In genomic region chr13:52127783-52128702, GRCh38 we compare ENCODE assay signal across 8 cellular contexts. TPM values are rescaled to one million over a fixed set of nuclear protein-coding genes. Genes with fewer than 3 reads are reported as not detected.
DNase-seq lines count a peak whose midpoint lies in the region; ATAC-seq and TF ChIP-seq lines count a peak whose summit lies in the region.

No MANE protein-coding gene starts in this region.

- DNase-seq in Right ventricle myocardium inferior (ENCODE audit: missing footprints) = no peak
- DNase-seq in cardiac septum (ENCODE audit: low spot score) = no peak
- DNase-seq in NCI-H510A (lab: John Stamatoyannopoulos, UW) = peak; percentile 3
- DNase-seq in activated CD4-positive, alpha-beta T cell treated with anti-CD3 and anti-CD28 coated beads for 4 hours = peak; percentile 35 to 62
- DNase-seq in right lobe of liver = peak in 2 of 3 donors; percentile 41 to 67
- peak; percentile 65 for DNase-seq in stimulated activated CD4-positive, alpha-beta T cell treated with anti-CD3 and anti-CD28 coated beads, Interleukin-4, amount 100 ng/mL, for 24 hours

- no peak overlapping the region for H3K27ac ChIP-seq in duodenal mucosa (ENCODE audit: low read depth, low read length)
- no peak overlapping the region for H3K27ac ChIP-seq in right lobe of liver

- H3K9ac ChIP-seq in duodenal mucosa (ENCODE audit: low read depth in 1 of 2, low read length in 2 of 2) = peak overlapping the region; percentile 1 to 57

- H3K4me3 ChIP-seq in duodenal mucosa (ENCODE audit: low read depth in 1 of 2, low read length in 2 of 2) (peak overlapping the region; percentile 57 to 75), right lobe of liver (peak overlapping the region; percentile 74 to 77 (median 75))

- ATAC-seq in Right ventricle myocardium inferior (peak; percentile 83), HG03103 (IDR thresholded peaks at IDR 0.05; ENCODE audit: low read depth, unreplicated experiment) (peak; percentile 47), right lobe of liver (peak; percentile 84 to 90 (median 88))

- no peaks in the 10 kb centered on the region for H3K27me3 ChIP-seq in duodenal mucosa (ENCODE audit: control insufficient read depth in 1 of 2, insufficient read depth in 2 of 2, low read length in 2 of 2)
- H3K27me3 ChIP-seq in right lobe of liver = no peaks in the 10 kb centered on the region

- H3K36me3 ChIP-seq in duodenal mucosa (ENCODE audit: control insufficient read depth in 1 of 2, insufficient read depth in 2 of 2, low read length in 2 of 2) = peaks cover 6 to 22% of the 10 kb centered on the region in 2 donors
- peaks cover 0 to 5% (median 0%) of the 10 kb centered on the region in 4 donors for H3K36me3 ChIP-seq in right lobe of liver

- TF ChIP-seq POLR2A in right lobe of liver (IDR thresholded peaks at IDR 0.05) = no peak

- TF ChIP-seq CTCF in right lobe of liver (IDR thresholded peaks at IDR 0.05) = peak; percentile 85 to 88 (median 86)

- intact Hi-C loops in Right ventricle myocardium inferior (cut with DNase I) = loop anchor here (1.0 to 5.0 kb wide), 4 partner anchors 127 to 311 kb away; partner anchors contain the start of gene TMEM272
- intact Hi-C loops in cardiac septum (cut with DNase I) = loop anchor here (2.0 to 5.0 kb wide), 6 partner anchors 57 to 311 kb away; partner anchors contain the start of gene TMEM272
- intact Hi-C loops in right lobe of liver (cut with DNase I) = loop anchor here (5.0 to 10.0 kb wide), 3 partner anchors 123 to 233 kb away; no protein-coding TSS in a partner anchor

- no peaks in the 10 kb centered on the region for H3K9me3 ChIP-seq in duodenal mucosa (ENCODE audit: control insufficient read depth in 1 of 2, low read length in 2 of 2)
- H3K9me3 ChIP-seq in right lobe of liver = no peaks in the 10 kb centered on the region

- 1% methylated on average over 32 of the region's 33 CpGs for WGBS in right lobe of liver (ENCODE audit: insufficient coverage, low coverage, low lambda C conversion rate, missing lambda C conversion rate)

- peaks cover 10 to 13% of the 10 kb centered on the region in 2 donors for H3K4me1 ChIP-seq in duodenal mucosa (ENCODE audit: control insufficient read depth in 1 of 2, insufficient read depth in 2 of 2, low read length in 2 of 2)
- H3K4me1 ChIP-seq in right lobe of liver = peaks cover 0 to 12% (median 0%) of the 10 kb centered on the region in 4 donors

RNA-seq across cellular contexts. Expression of gene NEK5, which starts 0.8 kb away (rescaled TPM):
- total RNA-seq in Right ventricle myocardium inferior = 0.11 TPM
- 0.67 TPM for total RNA-seq in cardiac septum
- under 1 TPM in 1 of 6 experiments, not detected in 5; 0.06 TPM for total RNA-seq in right lobe of liver

RNA-seq across cellular contexts. Expression of gene NEK3, which starts 31.4 kb away (rescaled TPM):
- 6.6 TPM for total RNA-seq in Right ventricle myocardium inferior
- total RNA-seq in cardiac septum = 7.5 TPM
- 1 to 10 TPM; 4.5 to 7.1 (median 6.2) TPM for total RNA-seq in right lobe of liver

Comparison
In these comparisons a context has a peak if more than half of its experiments do, and no peak if none do; other contexts are left out.
1. DNase-seq: peak in NCI-H510A (single experiment), activated CD4-positive, alpha-beta T cell treated with anti-CD3 and anti-CD28 coated beads for 4 hours (2 of 2), right lobe of liver (2 of 3) and stimulated activated CD4-positive, alpha-beta T cell treated with anti-CD3 and anti-CD28 coated beads, Interleukin-4, amount 100 ng/mL, for 24 hours (single experiment); none in Right ventricle myocardium inferior (single experiment) and cardiac septum (single experiment).
2. Peak in every context shown above with its lines, with median percentiles within 50 percentile points of each other: ATAC-seq.